ENCODE assay signal across 30 cellular contexts in genomic region chr13:99272481-99272880, GRCh38. TPM values are rescaled to one million over a fixed set of nuclear protein-coding genes. Genes with fewer than 3 reads are reported as not detected.
A peak's percentile ranks its signal among the peaks of the same experiment; 100 is the strongest.
DNase-seq lines count a peak whose midpoint lies in the region; ATAC-seq, FAIRE-seq and TF ChIP-seq lines count a peak whose summit lies in the region.
"Had no signal": no experiment of that assay in that cellular context is flagged by ENCODE, and none has a peak within 500 bp of the region (broad histone marks: within the 10 kb centered on the region; RNA-seq: fewer than 3 reads in every experiment).

No MANE protein-coding gene starts in this region.

- TF ChIP-seq CTCF in HepG2 (CRISPR knock-in tag; IDR thresholded peaks at IDR 0.05) (no peak), right lobe of liver (IDR thresholded peaks at IDR 0.05) (no peak), upper lobe of right lung (IDR thresholded peaks at IDR 0.05) (no peak)

- DNase-seq in HepG2 (ENCODE audit: low spot score) = no peak
- no peak for DNase-seq in right lobe of liver
- no peak for DNase-seq in T-helper 17 cell
- DNase-seq in immature natural killer cell = no peak
- no peak for DNase-seq in stimulated activated naive B cell treated with anti-CD40 and anti-IgM and Interleukin-4, amounts not matched to agents 10 μg/mL and 1 μg/mL and 100 μg/mL, for 72 hours
- DNase-seq in upper lobe of right lung = no peak
- no peak for DNase-seq in epidermal melanocyte (ENCODE audit: insufficient read length, low spot score)
- DNase-seq: activated CD4-positive, alpha-beta memory T cell treated with anti-CD3 and anti-CD28 coated beads, Interleukin-2, amount 10 ng/mL, durations not matched to agents 7 days and 5 days; activated naive CD8-positive, alpha-beta T cell treated with anti-CD3 and anti-CD28 coated beads, Interleukin-2, amount 10 ng/mL, durations not matched to agents 7 days and 5 days; activated T-cell treated with anti-CD3 and anti-CD28 coated beads, Interleukin-2, amount 50 U/mL, for 48 hours; heart right ventricle; left cardiac atrium; NCI-H1417 treated with DMSO at 0.1 percent for 48 hours; NCI-H2107; NCI-H446 treated with DMSO at 0.1 percent for 48 hours; stimulated activated CD4-positive, alpha-beta T cell treated with anti-CD3 and anti-CD28 coated beads, Interleukin-2, amount 100 ng/mL, for 48 hours; stimulated activated naive CD4-positive, alpha-beta T cell had no signal

- H2AFZ ChIP-seq in HepG2 (ENCODE audit: low read length) = no peak overlapping the region
- H2AFZ ChIP-seq: GM23338 had no signal

- TF ChIP-seq POLR2A in HepG2 (IDR thresholded peaks at IDR 0.05; ENCODE audit: insufficient read depth in 1 of 2, low read depth in 2 of 2, low read length in 2 of 2) = no peak
- no peak for TF ChIP-seq POLR2A in right lobe of liver (IDR thresholded peaks at IDR 0.05)

- H3K27me3 Mint-ChIP-seq in T-helper 17 cell = no peaks in the 10 kb centered on the region
- H3K27me3 Mint-ChIP-seq in immature natural killer cell (ENCODE audit: low read depth in 3 of 3) = peaks cover 0 to 8% (median 0%) of the 10 kb centered on the region in 3 donors
- H3K27me3 Mint-ChIP-seq in stimulated activated naive B cell treated with anti-CD40 and anti-IgM and Interleukin-4, amounts not matched to agents 10 μg/mL and 1 μg/mL and 100 μg/mL, for 72 hours = no peaks in the 10 kb centered on the region
- H3K27me3 Mint-ChIP-seq: activated CD4-positive, alpha-beta memory T cell treated with anti-CD3 and anti-CD28 coated beads, Interleukin-2, amount 10 ng/mL, durations not matched to agents 7 days and 5 days; activated naive CD8-positive, alpha-beta T cell treated with anti-CD3 and anti-CD28 coated beads, Interleukin-2, amount 10 ng/mL, durations not matched to agents 7 days and 5 days had no signal

- ATAC-seq in HepG2 (no peak), right lobe of liver (no peak), T-helper 17 cell (no peak), upper lobe of right lung (no peak), GM21717 (IDR thresholded peaks at IDR 0.05; ENCODE audit: unreplicated experiment) (no peak)
- ATAC-seq in stimulated activated naive B cell treated with anti-CD40 and anti-IgM and Interleukin-4, amounts not matched to agents 10 μg/mL and 1 μg/mL and 100 μg/mL, for 72 hours (replicated peaks) = no peak
- ATAC-seq: GM23338, SK-N-SH treated with all-trans-retinoic acid at 6 μM for 48 hours had no signal

- H3K4me2 ChIP-seq in HepG2 (ENCODE audit: low read depth, low read length) = no peak overlapping the region
- H3K4me2 ChIP-seq: GM23338, KMS-11, smooth muscle cell had no signal

- no peak for TF ChIP-seq EP300 in HepG2 (IDR thresholded peaks at IDR 0.05; ENCODE audit: low read depth in 2 of 2, low read length in 2 of 2)
- no peak for TF ChIP-seq EP300 in HepG2 (CRISPR knock-in tag; IDR thresholded peaks at IDR 0.05; ENCODE audit: borderline replicate concordance)

- H3K4me1 Mint-ChIP-seq in T-helper 17 cell (peaks cover 53% of the 10 kb centered on the region), immature natural killer cell (peaks cover 52 to 84% of the 10 kb centered on the region in 2 donors)
- peaks cover 46 to 83% of the 10 kb centered on the region in 2 donors for H3K4me1 Mint-ChIP-seq in stimulated activated naive B cell treated with anti-CD40 and anti-IgM and Interleukin-4, amounts not matched to agents 10 μg/mL and 1 μg/mL and 100 μg/mL, for 72 hours

- no peak overlapping the region for H3K4me3 ChIP-seq in HepG2 (replicated peaks in 1 of 3; ENCODE audit: insufficient read depth in 1 of 3, low read depth in 2 of 3, low read length in 3 of 3)
- no peak overlapping the region for H3K4me3 ChIP-seq in right lobe of liver
- H3K4me3 ChIP-seq in upper lobe of right lung = no peak overlapping the region
- H3K4me3 ChIP-seq: GM23338, heart right ventricle, smooth muscle cell had no signal

- H3K27ac Mint-ChIP-seq in T-helper 17 cell (peak overlapping the region; percentile 98), immature natural killer cell (peak overlapping the region; percentile 84 to 98 (median 95))
- H3K27ac Mint-ChIP-seq in stimulated activated naive B cell treated with anti-CD40 and anti-IgM and Interleukin-4, amounts not matched to agents 10 μg/mL and 1 μg/mL and 100 μg/mL, for 72 hours = peak overlapping the region; percentile 93
- H3K27ac Mint-ChIP-seq: activated CD4-positive, alpha-beta memory T cell treated with anti-CD3 and anti-CD28 coated beads, Interleukin-2, amount 10 ng/mL, durations not matched to agents 7 days and 5 days; GM23338 had no signal

- H3K27me3 ChIP-seq in HepG2 (ENCODE audit: control insufficient read depth in 1 of 2, insufficient read depth in 2 of 2, low read length in 2 of 2) (no peaks in the 10 kb centered on the region), right lobe of liver (no peaks in the 10 kb centered on the region), upper lobe of right lung (no peaks in the 10 kb centered on the region)
- H3K27me3 ChIP-seq: heart right ventricle had no signal

- no peak overlapping the region for H3K9ac ChIP-seq in HepG2 (ENCODE audit: insufficient read depth, low read depth, low read length)
- H3K9ac ChIP-seq: KMS-11 had no signal

- H3K27ac ChIP-seq in HepG2 (ENCODE audit: extremely low read length, insufficient read depth, low read length) (no peak overlapping the region), right lobe of liver (no peak overlapping the region), upper lobe of right lung (no peak overlapping the region)
- H3K27ac ChIP-seq: C4-2B, KMS-11 had no signal

- 0 out of 2 replicates have a peak, but pooled peaks cover 4% of the 10 kb centered on the region for H4K20me1 ChIP-seq in HepG2 (ENCODE audit: insufficient read depth, low read length)

- no TSS peak for BruUV-seq in HepG2 (replicated peaks; lab: Mats Ljungman, UMichigan)

- no peaks in the 10 kb centered on the region for H3K79me2 ChIP-seq in HepG2 (ENCODE audit: insufficient read depth, low read length)

- H3K4me3 Mint-ChIP-seq in T-helper 17 cell (no peak overlapping the region), immature natural killer cell (peak overlapping the region in 1 of 5 donors; percentile 2)
- peak overlapping the region; percentile 32 to 39 for H3K4me3 Mint-ChIP-seq in stimulated activated naive B cell treated with anti-CD40 and anti-IgM and Interleukin-4, amounts not matched to agents 10 μg/mL and 1 μg/mL and 100 μg/mL, for 72 hours
- H3K4me3 Mint-ChIP-seq: activated CD4-positive, alpha-beta memory T cell treated with anti-CD3 and anti-CD28 coated beads, Interleukin-2, amount 10 ng/mL, durations not matched to agents 7 days and 5 days; activated naive CD8-positive, alpha-beta T cell treated with anti-CD3 and anti-CD28 coated beads, Interleukin-2, amount 10 ng/mL, durations not matched to agents 7 days and 5 days; GM23338; T-helper 2 cell treated with Interferon-gamma antibody and Interleukin-4, amounts not matched to agents 5 μg/mL and 100 μg/mL, for 36 hours had no signal

- CTCF ChIA-PET in HepG2 (lab: Yijun Ruan, JAX; ENCODE audit: low intra/inter-chr PET ratio, low total read pairs) = no interaction called here

- FAIRE-seq in HepG2 (lab: Jason Lieb, UNC) = no peak

- in situ Hi-C loops in HepG2 (cut with HindIII; ENCODE audit: extremely low pct_ligation_motif_present, low pct_unique_long_range_greater_than_20kb) = no loop called here

- intact Hi-C loops in HepG2 (cut with micrococcal nuclease; ENCODE audit: unreplicated experiment) = no loop called here
- intact Hi-C loops in right lobe of liver (cut with DNase I) = no loop called here
- intact Hi-C loops in upper lobe of right lung (cut with DNase I) = loop anchor here (10.0 kb wide), 1 partner anchor 162 kb away; no protein-coding TSS in a partner anchor

- POLR2A ChIA-PET in HepG2 (lab: Yijun Ruan, JAX) = no interaction called here

- peaks cover 0 to 5% (median 0%) of the 10 kb centered on the region in 6 donors for H3K9me3 Mint-ChIP-seq in immature natural killer cell
- peaks cover 0 to 3% of the 10 kb centered on the region in 2 donors for H3K9me3 Mint-ChIP-seq in stimulated activated naive B cell treated with anti-CD40 and anti-IgM and Interleukin-4, amounts not matched to agents 10 μg/mL and 1 μg/mL and 100 μg/mL, for 72 hours
- H3K9me3 Mint-ChIP-seq: GM23338 had no signal

- no peak for TF ChIP-seq RAD21 in HepG2 (CRISPR knock-in tag; IDR thresholded peaks at IDR 0.05)

- H3K4me1 ChIP-seq in HepG2 (ENCODE audit: insufficient read depth, low read length) (no peaks in the 10 kb centered on the region), right lobe of liver (peaks cover 0 to 4% (median 0%) of the 10 kb centered on the region in 4 donors), upper lobe of right lung (no peaks in the 10 kb centered on the region)

- 93% methylated on average over 2 of the region's 2 CpGs for WGBS in HepG2 (ENCODE audit: low lambda C conversion rate)
- 100% methylated on average over 2 of the region's 2 CpGs for WGBS in right lobe of liver (ENCODE audit: insufficient coverage, low coverage, low lambda C conversion rate, missing lambda C conversion rate)

- H3K36me3 ChIP-seq in HepG2 (replicated peaks in 1 of 2; ENCODE audit: control insufficient read depth in 1 of 2, insufficient read depth in 2 of 2, low read length in 2 of 2) (peaks cover 3 to 22% of the 10 kb centered on the region in 2 experiments; a peak in 4 of 5 replicates), right lobe of liver (no peaks in the 10 kb centered on the region), upper lobe of right lung (no peaks in the 10 kb centered on the region)

- peaks cover 4% of the 10 kb centered on the region; the same call in 1 of the 2 replicates for H3K9me3 ChIP-seq in HepG2 (ENCODE audit: low read length)
- no peaks in the 10 kb centered on the region for H3K9me3 ChIP-seq in right lobe of liver
- no peaks in the 10 kb centered on the region for H3K9me3 ChIP-seq in T-helper 17 cell (ENCODE audit: control insufficient read depth, low read length, poor library complexity, severe bottlenecking)
- H3K9me3 ChIP-seq in upper lobe of right lung = no peaks in the 10 kb centered on the region

- peaks cover 2% of the 10 kb centered on the region for H3K36me3 Mint-ChIP-seq in T-helper 17 cell (ENCODE audit: low read depth)
- H3K36me3 Mint-ChIP-seq in immature natural killer cell = peaks cover 0 to 4% (median 4%) of the 10 kb centered on the region in 3 donors
- H3K36me3 Mint-ChIP-seq in stimulated activated naive B cell treated with anti-CD40 and anti-IgM and Interleukin-4, amounts not matched to agents 10 μg/mL and 1 μg/mL and 100 μg/mL, for 72 hours = peaks cover 42 to 63% of the 10 kb centered on the region in 2 donors

RNA-seq across cellular contexts. Expression of gene GPR18, which starts 14.3 kb away (rescaled TPM):
- total RNA-seq in HepG2 (2016; rRNA removed; fragmentation: Illumina TruSeq; extraction: Trizol) (not detected in 2 replicates), right lobe of liver (under 1 TPM in 2 of 6 experiments, not detected in 4; 0.13 to 0.17 TPM), T-helper 17 cell (10 to 100 TPM; 10.1 to 13.6 TPM), upper lobe of right lung (0.58 TPM)
- not detected in 2 replicates for total RNA-seq in HepG2 (2016; cell fraction: cytosol; rRNA removed; fragmentation: Illumina TruSeq; extraction: Trizol; ENCODE audit: low read depth)
- total RNA-seq in HepG2 (2016; cell fraction: insoluble cytoplasmic fraction; rRNA removed; fragmentation: Illumina TruSeq; extraction: Trizol) = not detected in 2 replicates
- not detected in 2 replicates for total RNA-seq in HepG2 (2016; cell fraction: membrane; rRNA removed; fragmentation: Illumina TruSeq; extraction: Trizol)
- not detected in 2 replicates for total RNA-seq in HepG2 (2016; cell fraction: nucleus; rRNA removed; fragmentation: Illumina TruSeq; extraction: Trizol)
- polyA plus RNA-seq in HepG2 (2011; rRNA removed) (not detected in 2 replicates), immature natural killer cell (10 to 100 TPM; 10.1 to 30.0 (median 21.1) TPM)
- polyA plus RNA-seq in HepG2 (2011; cell fraction: cytosol; rRNA removed) = not detected in 2 replicates
- not detected in 2 replicates for polyA plus RNA-seq in HepG2 (2011; cell fraction: nucleus; rRNA removed)
- polyA plus RNA-seq in HepG2 (2012) = 0.09 and 0.13 TPM in 2 replicates
- polyA plus RNA-seq in HepG2 (2016; cell fraction: cytosol; fragmentation: Illumina TruSeq; extraction: Trizol; ENCODE audit: low read depth) = not detected in 2 replicates
- not detected in 2 replicates for polyA plus RNA-seq in HepG2 (2016; cell fraction: insoluble cytoplasmic fraction; fragmentation: Illumina TruSeq; extraction: Trizol; ENCODE audit: low read depth)
- polyA plus RNA-seq in HepG2 (2016; cell fraction: membrane; fragmentation: Illumina TruSeq; extraction: Trizol; ENCODE audit: low read depth) = not detected in 2 replicates
- not detected in 2 replicates for polyA plus RNA-seq in HepG2 (2016; cell fraction: nucleus; fragmentation: Illumina TruSeq; extraction: Trizol; ENCODE audit: insufficient read depth, low read depth)
- not detected in 2 replicates for polyA minus RNA-seq in HepG2 (2011; rRNA and poly(A)+ RNA removed; ENCODE audit: low replicate concordance)
- polyA minus RNA-seq in HepG2 (2011; cell fraction: cytosol; rRNA and poly(A)+ RNA removed) = not detected in 2 replicates
- 0.26 TPM in 1 of 2 replicates, not detected in the other for polyA minus RNA-seq in HepG2 (2011; cell fraction: nucleus; rRNA and poly(A)+ RNA removed)
- total RNA-seq: cerebellum, epithelial cell of proximal tubule, fibroblast of villous mesenchyme, G401, GM23338, HT-29, left cardiac atrium, smooth muscle cell had no signal
- polyA plus RNA-seq: heart right ventricle, smooth muscle cell had no signal

RNA-seq across cellular contexts. Expression of gene GPR183, which starts 34.7 kb away (rescaled TPM):
- not detected in 2 replicates for total RNA-seq in HepG2 (2016; rRNA removed; fragmentation: Illumina TruSeq; extraction: Trizol)
- total RNA-seq in HepG2 (2016; cell fraction: cytosol; rRNA removed; fragmentation: Illumina TruSeq; extraction: Trizol; ENCODE audit: low read depth) = not detected in 2 replicates
- total RNA-seq in HepG2 (2016; cell fraction: insoluble cytoplasmic fraction; rRNA removed; fragmentation: Illumina TruSeq; extraction: Trizol) = not detected in 2 replicates
- total RNA-seq in HepG2 (2016; cell fraction: membrane; rRNA removed; fragmentation: Illumina TruSeq; extraction: Trizol) = not detected in 2 replicates
- total RNA-seq in HepG2 (2016; cell fraction: nucleus; rRNA removed; fragmentation: Illumina TruSeq; extraction: Trizol) = not detected in 2 replicates
- polyA plus RNA-seq in HepG2 (2011; rRNA removed) = not detected in 2 replicates
- polyA plus RNA-seq in HepG2 (2011; cell fraction: cytosol; rRNA removed) = not detected in 2 replicates
- not detected in 2 replicates for polyA plus RNA-seq in HepG2 (2011; cell fraction: nucleus; rRNA removed)
- 0.08 TPM in 1 of 2 replicates, not detected in the other for polyA plus RNA-seq in HepG2 (2012)
- polyA plus RNA-seq in HepG2 (2016; cell fraction: cytosol; fragmentation: Illumina TruSeq; extraction: Trizol; ENCODE audit: low read depth) = not detected in 2 replicates
- polyA plus RNA-seq in HepG2 (2016; cell fraction: insoluble cytoplasmic fraction; fragmentation: Illumina TruSeq; extraction: Trizol; ENCODE audit: low read depth) = not detected in 2 replicates
- not detected in 2 replicates for polyA plus RNA-seq in HepG2 (2016; cell fraction: membrane; fragmentation: Illumina TruSeq; extraction: Trizol; ENCODE audit: low read depth)
- not detected in 2 replicates for polyA plus RNA-seq in HepG2 (2016; cell fraction: nucleus; fragmentation: Illumina TruSeq; extraction: Trizol; ENCODE audit: insufficient read depth, low read depth)
- polyA minus RNA-seq in HepG2 (2011; rRNA and poly(A)+ RNA removed; ENCODE audit: low replicate concordance) = not detected in 2 replicates
- polyA minus RNA-seq in HepG2 (2011; cell fraction: cytosol; rRNA and poly(A)+ RNA removed) = not detected in 2 replicates
- polyA minus RNA-seq in HepG2 (2011; cell fraction: nucleus; rRNA and poly(A)+ RNA removed) = 0.26 TPM in 1 of 2 replicates, not detected in the other
- 1 to 10 TPM in 3 of 6 experiments, under 1 TPM in 3; 0.26 to 3.2 (median 1.0) TPM for total RNA-seq in right lobe of liver
- total RNA-seq in T-helper 17 cell = 100 to 1,000 TPM; 249 to 322 TPM
- polyA plus RNA-seq in immature natural killer cell = 100 to 1,000 TPM in 1 of 3 donors, 10 to 100 TPM in 2; 63.2 to 154 (median 87.1) TPM
- total RNA-seq in upper lobe of right lung = 13.6 TPM
- total RNA-seq: G401, GM23338, HT-29, OCI-LY7 had no signal

Comparison
In these comparisons a context has a peak if more than half of its experiments do, and no peak if none do; other contexts are left out.
1. RNA of gene GPR183, which starts 34.7 kb away (total RNA-seq): 249 to 322 TPM in T-helper 17 cell; 13.6 TPM in upper lobe of right lung (single experiment), 0.26 to 3.2 TPM in right lobe of liver and not detected in HepG2; every median in the first group is over 10 times any median in the second.
2. Peak in every context shown above with its lines, with median percentiles within 50 percentile points of each other: H3K27ac Mint-ChIP-seq.